Comparison of ENCODE assay signal across 1 cellular context in genomic region chr1:218304281-218305039, GRCh38.
TF ChIP-seq lines count a peak whose summit lies in the region.

No MANE protein-coding gene starts in this region.

TF ChIP-seq in K562, 482 proteins besides CTCF, POLR2A, EP300 and RAD21 (continued from another document and continues in another):
- TF ChIP-seq MGA (IDR thresholded peaks at IDR 0.05), result peak; percentile 96
- no peak for TF ChIP-seq STAT6 (CRISPR knock-in tag; IDR thresholded peaks at IDR 0.05)
- no peak for TF ChIP-seq PCBP1 (IDR thresholded peaks at IDR 0.05; ENCODE audit: low read depth, low read length, poor library complexity, severe bottlenecking)
- no peak for TF ChIP-seq PRPF4 (IDR thresholded peaks at IDR 0.05; ENCODE audit: insufficient read depth, low read depth, low read length, poor library complexity, severe bottlenecking)
- peak; percentile 64; the same call in 1 of the 2 replicates for TF ChIP-seq ZNF311 (CRISPR knock-in tag; IDR thresholded peaks at IDR 0.05)
- TF ChIP-seq ZBTB40 (IDR thresholded peaks at IDR 0.05), result no peak
- no peak for TF ChIP-seq ZBTB40 (CRISPR knock-in tag; IDR thresholded peaks at IDR 0.05)
- no peak for TF ChIP-seq ZNF316 (IDR thresholded peaks at IDR 0.05)
- TF ChIP-seq SNRNP70 (optimal IDR thresholded peaks at IDR 0.05; ENCODE audit: low read depth, low read length), result no peak
- no peak for TF ChIP-seq RFX7 (CRISPR knock-in tag; IDR thresholded peaks at IDR 0.05)
- peak in 1 of 2 experiments; percentile 76; a peak in 2 of 4 replicates for TF ChIP-seq MLLT1 (IDR thresholded peaks at IDR 0.05)
- TF ChIP-seq ZNF431 (CRISPR knock-in tag; IDR thresholded peaks at IDR 0.05), result no peak
- no peak for TF ChIP-seq NFATC3 (IDR thresholded peaks at IDR 0.05)
- TF ChIP-seq IRF9 (tag; IDR thresholded peaks at IDR 0.05), result no peak
- no peak for TF ChIP-seq ARID4B (CRISPR knock-in tag; IDR thresholded peaks at IDR 0.05)
